Comparison of ENCODE assay signal across 8 cellular contexts in the genomic region with DNA sequence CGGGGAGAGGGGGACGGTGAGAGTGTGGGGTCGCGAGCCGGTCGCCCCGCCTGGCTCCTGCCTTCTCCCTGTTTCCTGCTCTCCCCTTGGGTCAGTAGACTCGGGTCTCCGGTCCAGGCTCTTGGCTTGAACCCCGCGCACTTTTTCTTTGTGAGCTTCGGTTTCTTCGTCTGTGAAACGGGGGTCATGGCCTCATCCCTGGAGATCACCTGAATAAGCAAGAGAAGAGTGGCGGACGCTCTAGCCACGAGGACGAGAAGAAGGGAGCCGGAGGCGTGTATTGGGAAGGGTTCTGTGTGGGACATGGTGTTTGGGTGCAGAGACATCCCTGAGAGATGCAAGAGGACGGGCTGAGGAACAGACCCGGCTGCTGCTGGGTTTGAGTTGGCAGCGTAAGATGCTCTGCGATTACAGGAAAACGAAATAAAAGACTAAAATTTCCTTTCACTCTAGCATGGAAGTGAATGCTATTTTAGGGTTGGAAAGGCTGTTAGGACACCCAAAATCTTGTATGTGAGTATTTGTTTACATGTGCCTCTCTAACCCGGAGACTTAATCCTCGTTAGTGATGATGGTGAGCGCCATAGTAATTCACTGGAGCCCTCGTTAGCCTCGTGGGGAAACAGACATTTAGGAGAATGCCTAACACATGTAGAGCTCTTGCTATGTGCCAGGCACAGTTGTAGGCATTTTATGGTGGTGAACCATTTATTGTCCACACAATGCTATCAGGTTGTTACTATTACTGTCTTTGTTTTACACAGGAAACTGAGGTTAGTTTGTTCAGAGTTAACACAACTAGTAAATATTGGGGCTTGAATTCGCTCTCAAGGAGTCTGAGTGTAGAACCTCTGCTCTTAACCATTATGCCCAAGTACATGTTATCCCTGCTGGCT. TPM values are rescaled to one million over a fixed set of nuclear protein-coding genes. Genes with fewer than 3 reads are reported as not detected.
DNase-seq lines count a peak whose midpoint lies in the region; ATAC-seq, FAIRE-seq and TF ChIP-seq lines count a peak whose summit lies in the region.

No MANE protein-coding gene starts in this region.

- intact Hi-C loops in kidney (cut with DNase I) (no loop called here), posterior vena cava (cut with DNase I) (no loop called here)

- H3K9me3 ChIP-seq in kidney (ENCODE audit: control insufficient read depth in 1 of 2, low read length in 2 of 2): no peaks in the 10 kb centered on the region

- H3K27me3 Mint-ChIP-seq in activated naive CD8-positive, alpha-beta T cell: no peaks in the 10 kb centered on the region

- peak overlapping the region; percentile 90 for H3K4me3 ChIP-seq in GM12865 (ENCODE audit: low read depth, low read length)
- peak overlapping the region; percentile 87 to 92 for H3K4me3 ChIP-seq in kidney (ENCODE audit: low read length in 2 of 2)

- H3K36me3 Mint-ChIP-seq in activated naive CD8-positive, alpha-beta T cell: peaks cover 11% of the 10 kb centered on the region

- ATAC-seq in HG03139 (IDR thresholded peaks at IDR 0.05; ENCODE audit: unreplicated experiment): peak; percentile 15

- no peaks in the 10 kb centered on the region for H3K36me3 ChIP-seq in kidney (ENCODE audit: control insufficient read depth in 1 of 2, insufficient read depth in 2 of 2, low read length in 2 of 2)

- H3K4me1 ChIP-seq in kidney (ENCODE audit: control insufficient read depth in 1 of 2, insufficient read depth in 1 of 2, low read depth in 1 of 2, low read length in 2 of 2): peaks cover 0 to 14% of the 10 kb centered on the region in 2 donors

- no peak for FAIRE-seq in kidney (lab: Jason Lieb, UNC)

- no peaks in the 10 kb centered on the region for H3K9me3 Mint-ChIP-seq in activated naive CD8-positive, alpha-beta T cell (ENCODE audit: low read depth)

- no peak for DNase-seq in GM12865 (ENCODE audit: low read depth)
- DNase-seq in kidney: no peak
- peak; percentile 20 for DNase-seq in superior temporal gyrus (ENCODE audit: extremely low spot score)
- no peak for DNase-seq in posterior vena cava (ENCODE audit: low spot score)
- no peak for DNase-seq in COLO829 (ENCODE audit: low spot score)
- no peak for DNase-seq in amygdala (lab: John Stamatoyannopoulos, UW)

- peak overlapping the region; percentile 98 for H3K27ac Mint-ChIP-seq in activated naive CD8-positive, alpha-beta T cell

- TF ChIP-seq CTCF in GM12865 (IDR thresholded peaks at IDR 0.05; ENCODE audit: insufficient read depth, low read depth, low read length, missing control alignments) (no peak), kidney (IDR thresholded peaks at IDR 0.05; ENCODE audit: borderline replicate concordance, extremely low read depth, insufficient read depth) (no peak)

- H3K9ac ChIP-seq in kidney (ENCODE audit: low read length in 2 of 2): peak overlapping the region; percentile 64 to 74

- peak overlapping the region; percentile 98 for H3K4me3 Mint-ChIP-seq in activated naive CD8-positive, alpha-beta T cell

- H3K4me1 Mint-ChIP-seq in activated naive CD8-positive, alpha-beta T cell (ENCODE audit: low read depth): peaks cover 32% of the 10 kb centered on the region

- no peak overlapping the region for H3K27ac ChIP-seq in kidney (ENCODE audit: low read depth in 2 of 2, low read length in 2 of 2)

RNA-seq across cellular contexts. Expression of gene KIF22, which starts 0.6 kb away (rescaled TPM):
- total RNA-seq in kidney (32.3 TPM), posterior vena cava (10 to 100 TPM in 1 of 2 donors, 1 to 10 TPM in 1; 5.9 to 10.4 TPM)
- polyA plus RNA-seq in kidney (ENCODE audit: insufficient read depth, low read depth, low replicate concordance): 42.9 TPM

RNA-seq across cellular contexts. Expression of gene ZG16, which starts 13.1 kb away (rescaled TPM):
- total RNA-seq in kidney (not detected), posterior vena cava (not detected)
- polyA plus RNA-seq in kidney (ENCODE audit: insufficient read depth, low read depth, low replicate concordance): not detected

RNA-seq across cellular contexts. Expression of gene MAZ, which starts 15.1 kb away (rescaled TPM):
- total RNA-seq in kidney: 137 TPM
- 85.5 TPM for polyA plus RNA-seq in kidney (ENCODE audit: insufficient read depth, low read depth, low replicate concordance)
- total RNA-seq in posterior vena cava: 100 to 1,000 TPM; 124 to 148 TPM

RNA-seq across cellular contexts. Expression of gene PRRT2, which starts 20.8 kb away (rescaled TPM):
- total RNA-seq in kidney: 1.9 TPM
- polyA plus RNA-seq in kidney (ENCODE audit: insufficient read depth, low read depth, low replicate concordance): 0.88 TPM
- total RNA-seq in posterior vena cava: 1 to 10 TPM; 5.0 to 5.4 TPM

RNA-seq across cellular contexts. Expression of gene PAGR1, which starts 24.8 kb away (rescaled TPM):
- 23.5 TPM for total RNA-seq in kidney
- polyA plus RNA-seq in kidney (ENCODE audit: insufficient read depth, low read depth, low replicate concordance): 30.0 TPM
- 10 to 100 TPM; 10.5 to 12.7 TPM for total RNA-seq in posterior vena cava
